ENCODE assay signal across 30 cellular contexts in the genomic region with DNA sequence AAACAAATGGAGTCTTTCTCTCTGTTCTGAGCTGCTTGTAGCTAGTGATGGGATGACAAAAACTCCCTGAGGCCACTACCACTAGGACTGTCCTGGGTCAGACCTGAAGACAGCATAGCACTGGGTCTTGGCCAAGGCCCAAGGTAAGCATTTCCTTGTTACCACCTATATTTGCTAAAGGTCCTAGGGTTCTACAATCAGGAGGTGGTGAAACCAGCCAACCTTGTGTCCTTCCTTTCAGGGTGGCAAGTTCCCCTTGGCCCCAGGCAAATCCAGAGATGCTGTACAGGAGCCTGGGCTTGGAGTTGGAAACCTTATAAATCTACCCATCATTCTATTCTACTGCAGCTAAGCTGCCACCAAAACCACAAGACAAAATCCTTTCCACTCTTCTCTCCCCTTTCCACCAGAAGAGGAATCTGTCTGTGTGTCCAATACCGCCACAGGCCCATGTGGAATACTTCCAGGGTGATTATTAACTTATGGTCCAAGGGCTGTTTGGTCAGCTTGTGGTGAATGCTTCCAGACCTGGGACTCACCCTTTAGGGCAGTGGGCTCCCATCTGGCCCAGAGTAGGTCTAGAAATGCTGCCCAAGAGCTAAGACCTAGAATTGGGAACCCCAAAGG. TPM values are rescaled to one million over a fixed set of nuclear protein-coding genes. Genes with fewer than 3 reads are reported as not detected.
"Had no signal": no experiment of that assay in that cellular context is flagged by ENCODE, and none has a peak within 500 bp of the region (broad histone marks: within the 10 kb centered on the region; RNA-seq: fewer than 3 reads in every experiment).

No MANE protein-coding gene starts in this region.

- H3K4me1 ChIP-seq: stomach, suprapubic skin, testis, thyroid gland, tibial artery, tibial nerve, transverse colon, upper lobe of left lung, upper lobe of right lung, vagina had no signal

- ATAC-seq: stimulated activated effector memory CD8-positive, alpha-beta T cell treated with anti-CD3 and anti-CD28 coated beads, Interleukin-12 subunit alpha, Interleukin-12 subunit beta, amount 100 ng/mL, for 72 hours; stimulated activated memory B cell treated with anti-CD40 and anti-IgM and Interleukin-4, amounts not matched to agents 10 μg/mL and 1 μg/mL and 100 μg/mL, for 72 hours; stimulated activated naive B cell treated with anti-CD40 and anti-IgM and Interleukin-4, amounts not matched to agents 10 μg/mL and 1 μg/mL and 100 μg/mL, for 72 hours; stimulated activated naive CD8-positive, alpha-beta T cell treated with anti-CD3 and anti-CD28 coated beads, Interleukin-15, amount 100 ng/mL, for 72 hours; stimulated activated naive CD8-positive, alpha-beta T cell treated with anti-CD3 and anti-CD28 coated beads, Interleukin-15, Interleukin-2, amounts not matched to agents 100 U/mL and 50 U/mL, for 24 hours; upper lobe of right lung had no signal

- H3K27me3 ChIP-seq: stomach, testis, thyroid gland, tibial artery, tibial nerve, upper lobe of left lung, upper lobe of right lung, uterus, vagina had no signal

- DNase-seq: stimulated activated CD4-positive, alpha-beta T cell treated with anti-CD3 and anti-CD28 coated beads, Interleukin-2, amount 100 ng/mL, for 48 hours; stimulated activated CD4-positive, alpha-beta T cell treated with anti-CD3 and anti-CD28 coated beads, Interleukin-4, amount 100 ng/mL, for 1 hour; stimulated activated CD4-positive, alpha-beta T cell treated with anti-CD3 and anti-CD28 coated beads, Interleukin-4, amount 100 ng/mL, for 24 hours; stimulated activated CD4-positive, alpha-beta T cell treated with anti-CD3 and anti-CD28 coated beads, Interleukin-4, amount 100 ng/mL, for 4 hours; stimulated activated CD8-positive, alpha-beta memory T cell treated with anti-CD3 and anti-CD28 coated beads, Interleukin-4, amount 100 ng/mL, for 48 hours; stimulated activated naive B cell treated with anti-CD40 and anti-IgM and Interleukin-4, amounts not matched to agents 10 μg/mL and 1 μg/mL and 100 μg/mL, for 72 hours; stimulated activated naive CD4-positive, alpha-beta T cell; stimulated activated naive CD4-positive, alpha-beta T cell treated with Interleukin-2 at 50 U/mL for 16 hours; stimulated activated naive CD8-positive, alpha-beta T cell treated with anti-CD3 and anti-CD28 coated beads, Interleukin-15, amount 100 ng/mL, for 72 hours; stimulated activated naive CD8-positive, alpha-beta T cell treated with anti-CD3 and anti-CD28 coated beads, Interleukin-15, Interleukin-2, amounts not matched to agents 100 U/mL and 50 U/mL, for 24 hours; stomach; substantia nigra; testis; thyroid gland; tibial artery; transverse colon; trophoblast cell; upper lobe of left lung; upper lobe of right lung; uterus had no signal

- H3K9me3 ChIP-seq: stomach, suprapubic skin, testis, thoracic aorta, thyroid gland, tibial artery, transverse colon, upper lobe of left lung, upper lobe of right lung, uterus, vagina had no signal

- H3K27ac ChIP-seq: stomach, suprapubic skin, testis, thoracic aorta, thyroid gland, tibial artery, tibial nerve, transverse colon, upper lobe of left lung, upper lobe of right lung, uterus, vagina had no signal

- FAIRE-seq: urothelium cell line had no signal

- H3K4me3 ChIP-seq: stomach, suprapubic skin, testis, thoracic aorta, thyroid gland, tibial artery, tibial nerve, transverse colon, upper lobe of left lung, upper lobe of right lung, uterus, vagina had no signal

- H3K36me3 ChIP-seq: stomach, suprapubic skin, thoracic aorta, thyroid gland, tibial artery, tibial nerve, transverse colon, upper lobe of left lung, upper lobe of right lung, uterus, vagina had no signal

RNA-seq across cellular contexts. Expression of gene SLC22A25, which starts 16.8 kb away (rescaled TPM):
- total RNA-seq: stomach, suprapubic skin, testis, thoracic aorta, thyroid gland, tibial nerve, transverse colon, upper lobe of left lung, upper lobe of right lung, ureter, urinary bladder, uterus had no signal
- polyA plus RNA-seq: stomach, thymus, urinary bladder had no signal
